In genomic region chr3:188348445-188349244, GRCh38 we compare ENCODE assay signal across 9 cellular contexts.
DNase-seq lines count a peak whose midpoint lies in the region; ATAC-seq, FAIRE-seq and TF ChIP-seq lines count a peak whose summit lies in the region.
"Had no signal": no experiment of that assay in that cellular context is flagged by ENCODE, and none has a peak within 500 bp of the region (broad histone marks: within the 10 kb centered on the region; RNA-seq: fewer than 3 reads in every experiment).

No MANE protein-coding gene starts in this region.

- peak; percentile 64 to 83 (median 78) for ATAC-seq in pancreas
- no peak for ATAC-seq in HG02678 (IDR thresholded peaks at IDR 0.05; ENCODE audit: unreplicated experiment)
- no peak for ATAC-seq in HG03175 (IDR thresholded peaks at IDR 0.05; ENCODE audit: unreplicated experiment)
- ATAC-seq in GM21576 (IDR thresholded peaks at IDR 0.05; ENCODE audit: unreplicated experiment), result no peak

- no peaks in the 10 kb centered on the region for H3K9me2 ChIP-seq in PC-9 (ENCODE audit: insufficient read depth)

- peaks cover 10% of the 10 kb centered on the region for H3K36me3 Mint-ChIP-seq in Calu3 (ENCODE audit: insufficient read depth, unreplicated experiment)
- H3K36me3 Mint-ChIP-seq in activated T-helper 1 cell treated with anti-CD3 and anti-CD28 coated beads, Interleukin-12 subunit alpha, Interleukin-12 subunit beta, Interleukin-2, Interleukin-4 antibody, amounts not matched to agents 30 ng/mL and 10 ng/mL and 1 ng/mL, durations not matched to agents 14 hours and 24 hours and 36 hours (ENCODE audit: low read depth), result peaks cover 4% of the 10 kb centered on the region

- H3K27me3 ChIP-seq in PC-9 (ENCODE audit: insufficient read depth, low read depth) (no peaks in the 10 kb centered on the region), pancreas (no peaks in the 10 kb centered on the region)

- H3K27ac Mint-ChIP-seq in Calu3 (ENCODE audit: unreplicated experiment), result peak overlapping the region; percentile 69
- no peak overlapping the region for H3K27ac Mint-ChIP-seq in activated T-helper 1 cell treated with anti-CD3 and anti-CD28 coated beads, Interleukin-12 subunit alpha, Interleukin-12 subunit beta, Interleukin-2, Interleukin-4 antibody, amounts not matched to agents 30 ng/mL and 10 ng/mL and 1 ng/mL, durations not matched to agents 14 hours and 24 hours and 36 hours

- H3K4me1 ChIP-seq in PC-9 (replicated peaks; ENCODE audit: insufficient read depth), result peaks cover 17% of the 10 kb centered on the region
- peaks cover 18 to 30% (median 29%) of the 10 kb centered on the region in 3 donors for H3K4me1 ChIP-seq in pancreas

- intact Hi-C loops in Calu3 (cut with micrococcal nuclease; ENCODE audit: unreplicated experiment), result loop anchor here (2.0 kb wide), 3 partner anchors 54 to 610 kb away; no protein-coding TSS in a partner anchor
- intact Hi-C loops in PC-9 (cut with micrococcal nuclease; ENCODE audit: unreplicated experiment), result loop anchor here (2.0 to 5.0 kb wide), 4 partner anchors 54 to 604 kb away; partner anchors contain the start of gene LPP
- intact Hi-C loops in pancreas (cut with DNase I), result no loop called here
- intact Hi-C loops in activated T-helper 1 cell treated with anti-CD3 and anti-CD28 coated beads, Interleukin-12 subunit alpha, Interleukin-12 subunit beta, Interleukin-2, Interleukin-4 antibody, amounts not matched to agents 30 ng/mL and 10 ng/mL and 1 ng/mL, durations not matched to agents 14 hours and 24 hours and 36 hours (cut with micrococcal nuclease), result no loop called here

- WGBS in pancreas, 2 donors, result 32 to 42% methylated on average over 7 of the region's 7 CpGs

- H3K27ac ChIP-seq in PC-9 (peak overlapping the region; percentile 37), pancreas (peak overlapping the region in 1 of 4 donors; percentile 30)

- H3K79me2 ChIP-seq in PC-9 (ENCODE audit: low read depth), result no peaks in the 10 kb centered on the region

- H3K36me3 ChIP-seq in PC-9 (ENCODE audit: low read depth), result no peaks in the 10 kb centered on the region
- H3K36me3 ChIP-seq in pancreas, result no peaks in the 10 kb centered on the region

- H3K4me3 Mint-ChIP-seq in Calu3 (ENCODE audit: low read depth, unreplicated experiment), result peak overlapping the region; percentile 18
- H3K4me3 Mint-ChIP-seq in activated T-helper 1 cell treated with anti-CD3 and anti-CD28 coated beads, Interleukin-12 subunit alpha, Interleukin-12 subunit beta, Interleukin-2, Interleukin-4 antibody, amounts not matched to agents 30 ng/mL and 10 ng/mL and 1 ng/mL, durations not matched to agents 14 hours and 24 hours and 36 hours, result no peak overlapping the region

- H3F3A ChIP-seq in PC-9 (ENCODE audit: insufficient read depth, low read depth), result peaks cover 16% of the 10 kb centered on the region

- FAIRE-seq in pancreas (lab: Jason Lieb, UNC), result no peak

- no TSS peak for BruUV-seq in Calu3 (replicated peaks; lab: Mats Ljungman, UMichigan)
- BruUV-seq in PC-9 (replicated peaks; lab: Mats Ljungman, UMichigan), result no TSS peak

- no peak overlapping the region for H3K4me3 ChIP-seq in PC-9
- no peak overlapping the region for H3K4me3 ChIP-seq in pancreas

- TF ChIP-seq CTCF in Calu3 (IDR thresholded peaks at IDR 0.05; ENCODE audit: unreplicated experiment), result no peak
- no peak for TF ChIP-seq CTCF in PC-9 (conservative IDR thresholded peaks at IDR 0.05)
- TF ChIP-seq CTCF in pancreas (IDR thresholded peaks at IDR 0.05), result no peak

- DNase-seq in Calu3, result peak; percentile 88
- peak; percentile 69 to 85 for DNase-seq in PC-9
- peak; percentile 97 for DNase-seq in fibroblast of peridontal ligament (ENCODE audit: extremely low read depth)
- DNase-seq in pancreas, result peak; percentile 30 to 81 (median 64)
- DNase-seq in activated T-helper 1 cell treated with anti-CD3 and anti-CD28 coated beads, Interleukin-12 subunit alpha, Interleukin-12 subunit beta, Interleukin-2, Interleukin-4 antibody, amounts not matched to agents 30 ng/mL and 10 ng/mL and 1 ng/mL, durations not matched to agents 14 hours and 24 hours and 36 hours (ENCODE audit: low spot score), result no peak
- DNase-seq: MM.1S had no signal

- CTCF ChIA-PET in Calu3 (lab: Charles Lee) (interaction anchor here (0.8 to 1.4 kb wide), 3 partner anchors 66 to 610 kb away, joined by 4 to 6 read pairs (median 5); no protein-coding TSS in a partner anchor), PC-9 (lab: Charles Lee) (interaction anchor here (1.1 kb wide), 1 partner anchor 608 kb away, joined by 3 read pairs; no protein-coding TSS in a partner anchor)

- no peaks in the 10 kb centered on the region for H3K9me3 Mint-ChIP-seq in Calu3 (ENCODE audit: low read depth, unreplicated experiment)
- H3K9me3 Mint-ChIP-seq in activated T-helper 1 cell treated with anti-CD3 and anti-CD28 coated beads, Interleukin-12 subunit alpha, Interleukin-12 subunit beta, Interleukin-2, Interleukin-4 antibody, amounts not matched to agents 30 ng/mL and 10 ng/mL and 1 ng/mL, durations not matched to agents 14 hours and 24 hours and 36 hours, result no peaks in the 10 kb centered on the region

- POLR2A ChIA-PET in PC-9 (lab: Charles Lee; ENCODE audit: unreplicated experiment), result interaction anchor here (1.2 kb wide), 1 partner anchor 54 kb away, joined by 8 read pairs; no protein-coding TSS in a partner anchor

- no peak overlapping the region for H2AFZ ChIP-seq in PC-9

- no peaks in the 10 kb centered on the region for H4K20me1 ChIP-seq in PC-9 (ENCODE audit: insufficient read depth)

- peak overlapping the region; percentile 43 for H3K4me2 ChIP-seq in PC-9

- no peaks in the 10 kb centered on the region for H3K9me3 ChIP-seq in PC-9 (ENCODE audit: insufficient read depth, low read depth)
- H3K9me3 ChIP-seq in pancreas, result no peaks in the 10 kb centered on the region

- no peaks in the 10 kb centered on the region for H3K27me3 Mint-ChIP-seq in Calu3 (ENCODE audit: unreplicated experiment)
- peaks cover 5% of the 10 kb centered on the region for H3K27me3 Mint-ChIP-seq in activated T-helper 1 cell treated with anti-CD3 and anti-CD28 coated beads, Interleukin-12 subunit alpha, Interleukin-12 subunit beta, Interleukin-2, Interleukin-4 antibody, amounts not matched to agents 30 ng/mL and 10 ng/mL and 1 ng/mL, durations not matched to agents 14 hours and 24 hours and 36 hours (ENCODE audit: insufficient read depth)

- H3K4me1 Mint-ChIP-seq in Calu3 (ENCODE audit: low read depth, unreplicated experiment), result peaks cover 65% of the 10 kb centered on the region
- H3K4me1 Mint-ChIP-seq in activated T-helper 1 cell treated with anti-CD3 and anti-CD28 coated beads, Interleukin-12 subunit alpha, Interleukin-12 subunit beta, Interleukin-2, Interleukin-4 antibody, amounts not matched to agents 30 ng/mL and 10 ng/mL and 1 ng/mL, durations not matched to agents 14 hours and 24 hours and 36 hours (ENCODE audit: low read depth), result peaks cover 5% of the 10 kb centered on the region

Comparison
In these comparisons a context has a peak if more than half of its experiments do, and no peak if none do; other contexts are left out.
1. ATAC-seq: peak in pancreas (4 of 4); none in HG02678 (single experiment), HG03175 (single experiment) and GM21576 (single experiment).
2. intact Hi-C loops: an anchor here in Calu3 (2.0 kb wide) and PC-9 (2.0 to 5.0 kb wide); none called in pancreas and activated T-helper 1 cell treated with anti-CD3 and anti-CD28 coated beads, Interleukin-12 subunit alpha, Interleukin-12 subunit beta, Interleukin-2, Interleukin-4 antibody, amounts not matched to agents 30 ng/mL and 10 ng/mL and 1 ng/mL, durations not matched to agents 14 hours and 24 hours and 36 hours.